In the genomic region with DNA sequence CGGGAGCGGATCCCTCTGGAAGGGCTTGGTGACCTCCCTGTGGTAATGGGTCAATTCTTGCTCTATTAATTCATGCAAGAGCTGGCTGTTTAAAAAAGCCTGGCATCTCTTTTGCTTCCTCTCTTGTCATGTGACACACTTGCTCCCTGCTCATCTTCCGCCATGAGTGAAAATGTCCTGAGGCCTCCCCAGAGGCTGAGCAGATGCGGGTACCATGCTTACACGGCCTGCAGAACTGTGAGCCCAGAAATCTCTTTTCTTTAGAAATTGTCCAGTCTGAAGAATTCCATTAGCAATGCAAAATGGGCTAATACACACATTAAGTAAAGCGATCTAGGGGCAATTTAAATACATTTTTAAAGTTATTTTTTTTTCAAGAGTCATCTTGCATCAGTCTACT, we compare ENCODE assay signal across 31 cellular contexts. TPM values are rescaled to one million over a fixed set of nuclear protein-coding genes. Genes with fewer than 3 reads are reported as not detected.
DNase-seq lines count a peak whose midpoint lies in the region; ATAC-seq, FAIRE-seq and TF ChIP-seq lines count a peak whose summit lies in the region.
"Had no signal": no experiment of that assay in that cellular context is flagged by ENCODE, and none has a peak within 500 bp of the region (broad histone marks: within the 10 kb centered on the region; RNA-seq: fewer than 3 reads in every experiment).

No MANE protein-coding gene starts in this region.

- H2BK5ac ChIP-seq in trophoblast cell (ENCODE audit: low read depth, low read length, poor library complexity): no peak overlapping the region

- no peak for TF ChIP-seq EP300 in K562 (IDR thresholded peaks at IDR 0.05; ENCODE audit: low read length)

- no peak overlapping the region for H3K9ac ChIP-seq in K562 (ENCODE audit: insufficient read depth in 1 of 2, low read depth in 2 of 2, low read length in 2 of 2)
- no peak overlapping the region for H3K9ac ChIP-seq in trophoblast cell (ENCODE audit: low read length)
- H3K9ac ChIP-seq: BLaER1; BLaER1 treated with 17β-estradiol and CSF1 and Interleukin-3, amounts not matched to agents 10 nM and 100 nM had no signal

- no peaks in the 10 kb centered on the region for H4K20me1 ChIP-seq in K562 (replicated peaks; ENCODE audit: control insufficient read depth, insufficient read depth, low read length)
- H4K20me1 ChIP-seq: BLaER1; BLaER1 treated with 17β-estradiol and CSF1 and Interleukin-3, amounts not matched to agents 10 nM and 100 nM had no signal

- H3K79me2 ChIP-seq in K562 (ENCODE audit: control insufficient read depth, insufficient read depth, low read length) (no peaks in the 10 kb centered on the region), trophoblast cell (ENCODE audit: control insufficient read depth, insufficient read depth, low read length, poor library complexity) (no peaks in the 10 kb centered on the region)

- BruUV-seq in K562 (replicated peaks; lab: Mats Ljungman, UMichigan): no TSS peak

- no peaks in the 10 kb centered on the region for H3K79me1 ChIP-seq in trophoblast cell (ENCODE audit: low read length)

- H3K27ac ChIP-seq in K562 (ENCODE audit: extremely low read depth, low read depth, low read length) (no peak overlapping the region), trophoblast cell (ENCODE audit: low read depth, low read length) (no peak overlapping the region)
- H3K27ac ChIP-seq: 22Rv1; A549; BLaER1; BLaER1 treated with 17β-estradiol and CSF1 and Interleukin-3, amounts not matched to agents 10 nM and 100 nM; C4-2B had no signal

- H3K18ac ChIP-seq in trophoblast cell (ENCODE audit: low read length): no peak overlapping the region

- no peak overlapping the region for H2BK12ac ChIP-seq in trophoblast cell (ENCODE audit: low read length)

- POLR2A ChIA-PET in K562 (lab: Yijun Ruan, JAX): no interaction called here

- H4K91ac ChIP-seq in trophoblast cell (ENCODE audit: low read depth, low read length): no peak overlapping the region

- H3K4me2 ChIP-seq in K562 (ENCODE audit: insufficient read depth, low read length) (no peak overlapping the region), trophoblast cell (ENCODE audit: low read length) (no peak overlapping the region)
- H3K4me2 ChIP-seq: A549; BLaER1; BLaER1 treated with 17β-estradiol and CSF1 and Interleukin-3, amounts not matched to agents 10 nM and 100 nM had no signal

- TF ChIP-seq CTCF in K562 (IDR thresholded peaks at IDR 0.05 in 2 of 3, conservative IDR thresholded peaks at IDR 0.05 in 1 of 3; ENCODE audit: insufficient read depth in 2 of 3, low read depth in 1 of 3, low read length in 3 of 3): no peak

- DNase-seq in K562 (ENCODE audit: extremely low read depth in 1 of 4, low spot score in 3 of 4) (no peak), trophoblast cell (peak; percentile 92 to 97)
- DNase-seq in activated CD4-positive, alpha-beta T cell treated with anti-CD3 and anti-CD28 coated beads, Interleukin-2, amount 50 U/mL, for 48 hours: no peak
- DNase-seq: 8988T; ACHN; AML-193; BE2C; C1 segment of cervical spinal cord; Caco-2; Calu3; CD4-positive, alpha-beta memory T cell; CD4-positive, alpha-beta T cell; CD4-positive, CD25-positive, alpha-beta regulatory T cell; CD8-positive, alpha-beta memory T cell; CD8-positive, alpha-beta T cell; COR-L47; DMS 273 treated with DMSO at 0.1 percent for 48 hours; DMS153; DMS53; DMS79; DMS79 treated with DMSO at 0.1 percent for 48 hours; DND-41; EL had no signal

- no peak for TF ChIP-seq POLR2A in K562 (conservative IDR thresholded peaks at IDR 0.05)

- no peak for TF ChIP-seq RAD21 in K562 (CRISPR knock-in tag; conservative IDR thresholded peaks at IDR 0.05 in 1 of 2, IDR thresholded peaks at IDR 0.05 in 1 of 2)

- no peaks in the 10 kb centered on the region for H3K4me1 ChIP-seq in K562 (replicated peaks in 1 of 2; ENCODE audit: control insufficient read depth in 2 of 2, insufficient read depth in 2 of 2, low read length in 2 of 2)
- no peaks in the 10 kb centered on the region for H3K4me1 ChIP-seq in trophoblast cell (ENCODE audit: control insufficient read depth in 1 of 2, insufficient read depth in 2 of 2, low read length in 2 of 2)
- H3K4me1 ChIP-seq: A549; BE2C; BLaER1; BLaER1 treated with 17β-estradiol and CSF1 and Interleukin-3, amounts not matched to agents 10 nM and 100 nM; Caco-2 had no signal

- no peak overlapping the region for H4K12ac ChIP-seq in trophoblast cell (ENCODE audit: low read depth, low read length)

- H3K4me3 ChIP-seq in K562 (no peak overlapping the region), trophoblast cell (ENCODE audit: low read depth, low read length) (no peak overlapping the region)
- H3K4me3 ChIP-seq: A549; BLaER1; BLaER1 treated with 17β-estradiol and CSF1 and Interleukin-3, amounts not matched to agents 10 nM and 100 nM had no signal

- in situ Hi-C loops in K562 (cut with MboI): no loop called here

- H4K8ac ChIP-seq in trophoblast cell (ENCODE audit: low read depth, low read length): no peak overlapping the region

- H3K9me3 ChIP-seq in K562 (replicated peaks; ENCODE audit: control insufficient read depth, insufficient read depth, low read depth, low read length) (no peaks in the 10 kb centered on the region), trophoblast cell (ENCODE audit: insufficient read depth, low read depth, low read length) (no peaks in the 10 kb centered on the region)
- H3K9me3 ChIP-seq: A549, BE2C, BLaER1, Caco-2 had no signal

- H2AFZ ChIP-seq in K562 (ENCODE audit: low read depth, low read length): no peak overlapping the region
- no peak overlapping the region for H2AFZ ChIP-seq in trophoblast cell (ENCODE audit: insufficient read depth, low read length, poor library complexity)

- no peak overlapping the region for H2BK120ac ChIP-seq in trophoblast cell (ENCODE audit: insufficient read depth, low read length, poor library complexity)

- no peak overlapping the region for H2AK5ac ChIP-seq in trophoblast cell (ENCODE audit: low read length)

- intact Hi-C loops in K562 (cut with micrococcal nuclease): no loop called here

- no peak overlapping the region for H3K14ac ChIP-seq in trophoblast cell (ENCODE audit: low read length)

- no peak for FAIRE-seq in K562 (lab: Jason Lieb, UNC)
- FAIRE-seq: A204.1, A549, D721Med had no signal

- H3K36me3 ChIP-seq in K562 (ENCODE audit: control insufficient read depth, insufficient read depth, low read length): no peaks in the 10 kb centered on the region
- H3K36me3 ChIP-seq in trophoblast cell (ENCODE audit: control insufficient read depth in 1 of 2, insufficient read depth in 2 of 2, low read length in 2 of 2): no peaks in the 10 kb centered on the region
- H3K36me3 ChIP-seq: BE2C; BLaER1; BLaER1 treated with 17β-estradiol and CSF1 and Interleukin-3, amounts not matched to agents 10 nM and 100 nM had no signal

- H3K27me3 ChIP-seq in K562 (ENCODE audit: control insufficient read depth in 2 of 2, insufficient read depth in 2 of 2, low read length in 2 of 2): peaks cover 0 to 13% of the 10 kb centered on the region in 2 experiments; a peak in 2 of 5 replicates
- H3K27me3 ChIP-seq in trophoblast cell (ENCODE audit: insufficient read depth, low read length): no peaks in the 10 kb centered on the region
- H3K27me3 ChIP-seq: BE2C; BLaER1; BLaER1 treated with 17β-estradiol and CSF1 and Interleukin-3, amounts not matched to agents 10 nM and 100 nM had no signal

- H3K4ac ChIP-seq in trophoblast cell (ENCODE audit: low read depth, low read length): no peak overlapping the region

- ATAC-seq in K562: no peak
- no peak for ATAC-seq in GM19463 (IDR thresholded peaks at IDR 0.05; ENCODE audit: unreplicated experiment)
- ATAC-seq: A549; CD8-positive, alpha-beta T cell had no signal

- H3K9me1 ChIP-seq in K562 (ENCODE audit: control insufficient read depth, insufficient read depth, low read length): no peaks in the 10 kb centered on the region

- H3K23ac ChIP-seq in trophoblast cell (ENCODE audit: low read length): no peak overlapping the region

- CTCF ChIA-PET in K562 (lab: Yijun Ruan, JAX; ENCODE audit: low intra/inter-chr PET ratio): no interaction called here

- WGBS in K562 (ENCODE audit: insufficient coverage, low coverage, missing lambda C conversion rate): 0% methylated on average over 6 of the region's 6 CpGs
- WGBS in trophoblast cell (ENCODE audit: extremely low coverage, insufficient coverage, insufficient read length): no CpG with 5 or more reads among the region's 6 CpGs

TF ChIP-seq in K562, 482 proteins besides CTCF, POLR2A, EP300 and RAD21 (continues in another document):
- TF ChIP-seq, protein P1, sequence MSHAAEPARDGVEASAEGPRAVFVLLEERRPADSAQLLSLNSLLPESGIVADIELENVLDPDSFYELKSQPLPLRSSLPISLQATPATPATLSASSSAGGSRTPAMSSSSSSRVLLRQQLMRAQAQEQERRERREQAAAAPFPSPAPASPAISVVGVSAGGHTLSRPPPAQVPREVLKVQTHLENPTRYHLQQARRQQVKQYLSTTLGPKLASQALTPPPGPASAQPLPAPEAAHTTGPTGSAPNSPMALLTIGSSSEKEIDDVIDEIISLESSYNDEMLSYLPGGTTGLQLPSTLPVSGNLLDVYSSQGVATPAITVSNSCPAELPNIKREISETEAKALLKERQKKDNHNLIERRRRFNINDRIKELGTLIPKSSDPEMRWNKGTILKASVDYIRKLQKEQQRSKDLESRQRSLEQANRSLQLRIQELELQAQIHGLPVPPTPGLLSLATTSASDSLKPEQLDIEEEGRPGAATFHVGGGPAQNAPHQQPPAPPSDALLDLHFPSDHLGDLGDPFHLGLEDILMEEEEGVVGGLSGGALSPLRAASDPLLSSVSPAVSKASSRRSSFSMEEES (CRISPR knock-in tag; IDR thresholded peaks at IDR 0.05): peak; percentile 13; the same call in 1 of the 2 replicates

RNA-seq across cellular contexts. Expression of gene CDK20, which starts 48.7 kb away (rescaled TPM):
- total RNA-seq in K562 (2011; cell fraction: chromatin; rRNA removed; ENCODE audit: low replicate concordance): 0.46 and 1.9 TPM in 2 replicates
- total RNA-seq in K562 (2011; cell fraction: nucleolus; rRNA removed): 1.7 TPM in 2 replicates
- 1.1 and 2.0 TPM in 2 replicates for total RNA-seq in K562 (2011; cell fraction: nucleoplasm; rRNA removed)
- total RNA-seq in K562 (2014; rRNA removed) (0.32 and 0.41 TPM in 2 replicates), K562 (2014; rRNA removed; fragmentation: Illumina TruSeq; extraction: Trizol) (0.13 and 0.33 TPM in 2 replicates), K562 (2015; rRNA removed; fragmentation: Illumina TruSeq; extraction: Trizol) (0.36 and 0.41 TPM in 2 replicates), K562 (2021) (0.44 and 0.72 TPM in 2 replicates)
- polyA plus RNA-seq in K562 (2011; rRNA removed) (0.28 and 0.65 TPM in 2 replicates), K562 (2014; fragmentation: Illumina TruSeq; extraction: Trizol) (0.45 and 0.50 TPM in 2 replicates), K562 (2014; fragmentation: Nextera tagmentation; extraction: Ambion mirVana) (under 1 TPM; 0.10 to 0.35 TPM), K562 (2014; rRNA removed) (0.36 and 2.5 TPM in 2 replicates)
- polyA plus RNA-seq in K562 (2011; cell fraction: cytosol; rRNA removed): 0.15 and 1.00 TPM in 2 replicates
- 0.62 and 4.1 TPM in 2 replicates for polyA plus RNA-seq in K562 (2011; cell fraction: nucleus; rRNA removed)
- polyA plus RNA-seq in K562 (2012): 0.76 and 1.6 TPM in 2 replicates
- 0.06 and 0.53 TPM in 2 replicates for polyA minus RNA-seq in K562 (2011; rRNA and poly(A)+ RNA removed)
- not detected in 2 replicates for polyA minus RNA-seq in K562 (2011; cell fraction: cytosol; rRNA and poly(A)+ RNA removed)
- 0.22 and 0.67 TPM in 2 replicates for polyA minus RNA-seq in K562 (2011; cell fraction: nucleus; rRNA and poly(A)+ RNA removed)
- 2.0 and 2.1 TPM in 2 replicates for polyA plus RNA-seq in trophoblast cell (2013)

Comparison
In these comparisons a context has a peak if more than half of its experiments do, and no peak if none do; other contexts are left out.
1. DNase-seq: peak in trophoblast cell (2 of 2); none in K562 (0 of 4) and activated CD4-positive, alpha-beta T cell treated with anti-CD3 and anti-CD28 coated beads, Interleukin-2, amount 50 U/mL, for 48 hours (0 of 2).